In genomic region chr1:180503274-180503862, GRCh38 we compare ENCODE assay signal across 8 cellular contexts. TPM values are rescaled to one million over a fixed set of nuclear protein-coding genes. Genes with fewer than 3 reads are reported as not detected.
DNase-seq lines count a peak whose midpoint lies in the region; ATAC-seq and TF ChIP-seq lines count a peak whose summit lies in the region.

No MANE protein-coding gene starts in this region.

- H3K36me3 ChIP-seq in ACC112 (ENCODE audit: insufficient read depth, low read length), result no peaks in the 10 kb centered on the region
- no peaks in the 10 kb centered on the region for H3K36me3 ChIP-seq in liver (ENCODE audit: control insufficient read depth in 4 of 4, insufficient read depth in 3 of 4, low read depth in 1 of 4, low read length in 3 of 4)
- H3K36me3 ChIP-seq in tibial artery, result peaks cover 0 to 3% (median 0%) of the 10 kb centered on the region in 3 donors

- H3K4me1 ChIP-seq in ACC112 (ENCODE audit: control insufficient read depth, insufficient read depth, low read length, unreplicated experiment), result peaks cover 33% of the 10 kb centered on the region
- H3K4me1 ChIP-seq in liver (ENCODE audit: control insufficient read depth in 4 of 4, insufficient read depth in 4 of 4, low read length in 3 of 4), result peaks cover 0 to 13% (median 8%) of the 10 kb centered on the region in 4 donors
- H3K4me1 ChIP-seq in tibial artery, result peaks cover 0 to 40% (median 13%) of the 10 kb centered on the region in 4 donors

- H3K9ac ChIP-seq in liver (ENCODE audit: low read depth in 1 of 2, low read length in 2 of 2), result peak overlapping the region; percentile 37 to 56

- H3K9me3 Mint-ChIP-seq in brain, result peaks cover 3 to 13% (median 6%) of the 10 kb centered on the region in 5 experiments

- no peak for TF ChIP-seq CTCF in NB4 (IDR thresholded peaks at IDR 0.05; ENCODE audit: low read depth, low read length)
- TF ChIP-seq CTCF in brain (conservative IDR thresholded peaks at IDR 0.05), result no peak
- TF ChIP-seq CTCF in liver (IDR thresholded peaks at IDR 0.05; ENCODE audit: low read depth, low read length, missing input control), result no peak
- no peak for TF ChIP-seq CTCF in tibial artery (IDR thresholded peaks at IDR 0.05)

- DNase-seq in NB4 (ENCODE audit: low read depth) (peak; percentile 64), tibial artery (no peak), ecto neural progenitor cell (ENCODE audit: low spot score) (no peak)

- H3K79me2 ChIP-seq in ACC112 (ENCODE audit: control insufficient read depth, insufficient read depth, low read length, unreplicated experiment), result peaks cover 30% of the 10 kb centered on the region

- no peak for TF ChIP-seq POLR2A in NB4 (IDR thresholded peaks at IDR 0.05; ENCODE audit: extremely low read depth, insufficient read length)

- peak overlapping the region; percentile 89 to 100 (median 99) for H3K4me3 Mint-ChIP-seq in brain

- H3K9me3 ChIP-seq in liver (ENCODE audit: control insufficient read depth in 4 of 4, low read length in 3 of 4) (no peaks in the 10 kb centered on the region), tibial artery (no peaks in the 10 kb centered on the region)

- H2AFZ ChIP-seq in ACC112 (ENCODE audit: low read length, unreplicated experiment), result peak overlapping the region; percentile 88

- H3K27ac ChIP-seq in ACC112 (ENCODE audit: low read depth, low read length) (peak overlapping the region; percentile 91), liver (ENCODE audit: low read depth in 1 of 2, low read length in 2 of 2) (peak overlapping the region; percentile 79 to 89), tibial artery (peak overlapping the region; percentile 83 to 85)

- intact Hi-C loops in tibial artery (cut with DNase I; ENCODE audit: low total_unique reads), result loop anchor here (5.0 to 10.0 kb wide), 2 partner anchors 519 to 661 kb away; partner anchors contain the start of gene STX6

- peaks cover 72% of the 10 kb centered on the region for H3K4me1 Mint-ChIP-seq in brain

- peak; percentile 8 for ATAC-seq in GM19395 (IDR thresholded peaks at IDR 0.05; ENCODE audit: unreplicated experiment)
- ATAC-seq in HG03095 (IDR thresholded peaks at IDR 0.05; ENCODE audit: unreplicated experiment), result no peak

- H3K27ac Mint-ChIP-seq in brain, result peak overlapping the region; percentile 95 to 99 (median 98)

- no peak for TF ChIP-seq RAD21 in liver (IDR thresholded peaks at IDR 0.05)

- H3K27me3 Mint-ChIP-seq in brain, result peaks cover 9% of the 10 kb centered on the region

- H3K27me3 ChIP-seq in ACC112 (ENCODE audit: insufficient read depth, low read length) (no peaks in the 10 kb centered on the region), liver (ENCODE audit: control insufficient read depth in 4 of 4, insufficient read depth in 4 of 4, low read length in 3 of 4) (no peaks in the 10 kb centered on the region), tibial artery (no peaks in the 10 kb centered on the region)

- WGBS in liver, result 26% methylated on average over 8 of the region's 8 CpGs

- peaks cover 33% of the 10 kb centered on the region for H3K36me3 Mint-ChIP-seq in brain

- H3K4me3 ChIP-seq in ACC112 (ENCODE audit: low read depth, low read length), result peak overlapping the region; percentile 87
- peak overlapping the region; percentile 97 for H3K4me3 ChIP-seq in NB4 (ENCODE audit: low read depth, low read length)
- peak overlapping the region; percentile 62 to 73 (median 73) for H3K4me3 ChIP-seq in liver (ENCODE audit: low read depth in 1 of 3, low read length in 3 of 3)
- H3K4me3 ChIP-seq in tibial artery, result peak overlapping the region; percentile 64 to 66

TF ChIP-seq in liver, 16 proteins besides CTCF, POLR2A, EP300 and RAD21:
- no peak for TF ChIP-seq FOXA1 (IDR thresholded peaks at IDR 0.05)
- no peak for TF ChIP-seq SP1 (IDR thresholded peaks at IDR 0.05)
- no peak for TF ChIP-seq REST (IDR thresholded peaks at IDR 0.05)
- TF ChIP-seq FOXA2 (IDR thresholded peaks at IDR 0.05), result no peak
- TF ChIP-seq, protein P1, sequence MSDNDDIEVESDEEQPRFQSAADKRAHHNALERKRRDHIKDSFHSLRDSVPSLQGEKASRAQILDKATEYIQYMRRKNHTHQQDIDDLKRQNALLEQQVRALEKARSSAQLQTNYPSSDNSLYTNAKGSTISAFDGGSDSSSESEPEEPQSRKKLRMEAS (IDR thresholded peaks at IDR 0.05), result no peak
- no peak for TF ChIP-seq RXRA (IDR thresholded peaks at IDR 0.05)
- no peak for TF ChIP-seq GABPA (IDR thresholded peaks at IDR 0.05 in 1 of 2, conservative IDR thresholded peaks at IDR 0.05 in 1 of 2)
- TF ChIP-seq NR2F2 (IDR thresholded peaks at IDR 0.05), result no peak
- TF ChIP-seq HNF4A (conservative IDR thresholded peaks at IDR 0.05), result no peak
- TF ChIP-seq JUND (IDR thresholded peaks at IDR 0.05), result no peak
- TF ChIP-seq EGR1 (IDR thresholded peaks at IDR 0.05; ENCODE audit: low read depth in 2 of 2), result no peak
- no peak for TF ChIP-seq TAF1 (conservative IDR thresholded peaks at IDR 0.05)
- TF ChIP-seq HNF4G (IDR thresholded peaks at IDR 0.05), result no peak
- TF ChIP-seq ATF3 (IDR thresholded peaks at IDR 0.05), result no peak
- TF ChIP-seq, protein P2, sequence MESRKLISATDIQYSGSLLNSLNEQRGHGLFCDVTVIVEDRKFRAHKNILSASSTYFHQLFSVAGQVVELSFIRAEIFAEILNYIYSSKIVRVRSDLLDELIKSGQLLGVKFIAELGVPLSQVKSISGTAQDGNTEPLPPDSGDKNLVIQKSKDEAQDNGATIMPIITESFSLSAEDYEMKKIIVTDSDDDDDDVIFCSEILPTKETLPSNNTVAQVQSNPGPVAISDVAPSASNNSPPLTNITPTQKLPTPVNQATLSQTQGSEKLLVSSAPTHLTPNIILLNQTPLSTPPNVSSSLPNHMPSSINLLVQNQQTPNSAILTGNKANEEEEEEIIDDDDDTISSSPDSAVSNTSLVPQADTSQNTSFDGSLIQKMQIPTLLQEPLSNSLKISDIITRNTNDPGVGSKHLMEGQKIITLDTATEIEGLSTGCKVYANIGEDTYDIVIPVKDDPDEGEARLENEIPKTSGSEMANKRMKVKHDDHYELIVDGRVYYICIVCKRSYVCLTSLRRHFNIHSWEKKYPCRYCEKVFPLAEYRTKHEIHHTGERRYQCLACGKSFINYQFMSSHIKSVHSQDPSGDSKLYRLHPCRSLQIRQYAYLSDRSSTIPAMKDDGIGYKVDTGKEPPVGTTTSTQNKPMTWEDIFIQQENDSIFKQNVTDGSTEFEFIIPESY (IDR thresholded peaks at IDR 0.05), result no peak
- TF ChIP-seq YY1 (IDR thresholded peaks at IDR 0.05), result no peak

RNA-seq across cellular contexts. Expression of gene ACBD6, which starts 1.0 kb away (rescaled TPM):
- polyA plus RNA-seq in brain (ENCODE audit: insufficient read depth, low read depth, low replicate concordance) (57.0 TPM), liver (10 to 100 TPM in 1 of 2 donors, 1 to 10 TPM in 1; 8.3 to 11.9 TPM)
- 10 to 100 TPM; 16.1 to 17.3 TPM for total RNA-seq in liver

RNA-seq across cellular contexts. Expression of gene OVAAL, which starts 55.4 kb away (rescaled TPM):
- not detected for polyA plus RNA-seq in brain (ENCODE audit: insufficient read depth, low read depth, low replicate concordance)
- total RNA-seq in liver, result not detected
- polyA plus RNA-seq in liver, result not detected
